Comparison of ENCODE assay signal across 8 cellular contexts in genomic region chr7:99325597-99326407, GRCh38. TPM values are rescaled to one million over a fixed set of nuclear protein-coding genes. Genes with fewer than 3 reads are reported as not detected.
DNase-seq lines count a peak whose midpoint lies in the region; ATAC-seq and TF ChIP-seq lines count a peak whose summit lies in the region.

Gene ARPC1A, plus strand, starts transcription at chr7:99325898. Its CDS starts 7,456 bp downstream, at chr7:99333354.

- DNase-seq in GM06990 (ENCODE audit: extremely low read depth, insufficient read length) (peak; percentile 99), HFFc6 (peak; percentile 91), NB4 (ENCODE audit: low read depth) (peak; percentile 96), SK-N-DZ (ENCODE audit: low spot score) (peak; percentile 90)
- peak; percentile 90 for DNase-seq in activated naive CD4-positive, alpha-beta T cell treated with anti-CD3 and anti-CD28 coated beads for 36 hours

- no peaks in the 10 kb centered on the region; the same call in none of the 2 replicates for H3K27me3 Mint-ChIP-seq in HFFc6 (ENCODE audit: insufficient read depth)
- no peaks in the 10 kb centered on the region for H3K27me3 Mint-ChIP-seq in activated naive CD4-positive, alpha-beta T cell treated with anti-CD3 and anti-CD28 coated beads for 36 hours (ENCODE audit: low read depth)

- H3K27ac ChIP-seq in gastroesophageal sphincter (peak within 1 kb of the TSS; percentile 76 to 91 (median 83)), neutrophil (peak within 1 kb of the TSS; percentile 94)

- no peaks in the 10 kb centered on the region for H3K27me3 ChIP-seq in GM06990 (replicated peaks; ENCODE audit: control insufficient read depth, insufficient read depth, low read length)
- H3K27me3 ChIP-seq in gastroesophageal sphincter, result no peaks in the 10 kb centered on the region
- H3K27me3 ChIP-seq in neutrophil, result peaks cover 8% of the 10 kb centered on the region

- intact Hi-C loops in activated naive CD4-positive, alpha-beta T cell treated with anti-CD3 and anti-CD28 coated beads for 36 hours (cut with micrococcal nuclease), result loop anchor here (1.0 to 5.0 kb wide), 5 partner anchors 54 to 447 kb away; partner anchors contain the start of genes BUD31, MYH16, PDAP1 and SMURF1

- TF ChIP-seq EP300 in gastroesophageal sphincter (IDR thresholded peaks at IDR 0.05), result no peak

- H3K36me3 Mint-ChIP-seq in HFFc6 (ENCODE audit: low read depth), result peaks cover 13% of the 10 kb centered on the region
- H3K36me3 Mint-ChIP-seq in activated naive CD4-positive, alpha-beta T cell treated with anti-CD3 and anti-CD28 coated beads for 36 hours (ENCODE audit: low read depth), result no peaks in the 10 kb centered on the region

- H3K4me1 ChIP-seq in gastroesophageal sphincter (peaks cover 0 to 56% (median 24%) of the 10 kb centered on the region in 3 donors), neutrophil (ENCODE audit: control insufficient read depth in 1 of 2, insufficient read depth in 1 of 2, low read depth in 1 of 2, low read length in 1 of 2) (peaks cover 43 to 50% of the 10 kb centered on the region in 2 experiments)

- H3K27ac Mint-ChIP-seq in HFFc6, result peak within 1 kb of the TSS; percentile 97
- H3K27ac Mint-ChIP-seq in activated naive CD4-positive, alpha-beta T cell treated with anti-CD3 and anti-CD28 coated beads for 36 hours, result peak within 1 kb of the TSS; percentile 88

- ATAC-seq in gastroesophageal sphincter, result peak; percentile 92

- CTCF ChIA-PET in activated naive CD4-positive, alpha-beta T cell treated with anti-CD3 and anti-CD28 coated beads for 36 hours (lab: Charles Lee), result interaction anchor here (0.6 kb wide), 1 partner anchor 434 kb away, joined by 4 read pairs; no protein-coding TSS in a partner anchor

- no peaks in the 10 kb centered on the region for H3K9me3 ChIP-seq in gastroesophageal sphincter
- no peaks in the 10 kb centered on the region for H3K9me3 ChIP-seq in neutrophil

- TF ChIP-seq CTCF in GM06990 (IDR thresholded peaks at IDR 0.05; ENCODE audit: insufficient read depth, low read length, poor library complexity, severe bottlenecking) (no peak), HFFc6 (IDR thresholded peaks at IDR 0.05) (peak; percentile 70), NB4 (IDR thresholded peaks at IDR 0.05; ENCODE audit: low read depth, low read length) (no peak), gastroesophageal sphincter (IDR thresholded peaks at IDR 0.05) (peak in 2 of 4 experiments; percentile 43 to 51), neutrophil (IDR thresholded peaks at IDR 0.05) (no peak), subcutaneous adipose tissue (IDR thresholded peaks at IDR 0.05; ENCODE audit: low read depth) (no peak)

- peak within 1 kb of the TSS; percentile 97 for H3K4me3 Mint-ChIP-seq in HFFc6
- H3K4me3 Mint-ChIP-seq in activated naive CD4-positive, alpha-beta T cell treated with anti-CD3 and anti-CD28 coated beads for 36 hours, result peak within 1 kb of the TSS; percentile 80

- H3K36me3 ChIP-seq in GM06990 (ENCODE audit: control insufficient read depth, insufficient read depth, low read length) (no peaks in the 10 kb centered on the region), gastroesophageal sphincter (no peaks in the 10 kb centered on the region), neutrophil (peaks cover 3% of the 10 kb centered on the region)

- TF ChIP-seq POLR2A in NB4 (IDR thresholded peaks at IDR 0.05; ENCODE audit: extremely low read depth, insufficient read length), result peak; percentile 99
- TF ChIP-seq POLR2A in gastroesophageal sphincter (IDR thresholded peaks at IDR 0.05), result peak; percentile 55 to 71

- H3K4me3 ChIP-seq in GM06990 (replicated peaks; ENCODE audit: low read depth, low read length), result peak within 1 kb of the TSS; percentile 92
- peak within 1 kb of the TSS; percentile 98 for H3K4me3 ChIP-seq in NB4 (ENCODE audit: low read depth, low read length)
- H3K4me3 ChIP-seq in gastroesophageal sphincter, result peak within 1 kb of the TSS; percentile 72 to 92
- peak within 1 kb of the TSS; percentile 98 to 99 for H3K4me3 ChIP-seq in neutrophil (ENCODE audit: low read depth in 1 of 2, low read length in 1 of 2)

- H3K9me3 Mint-ChIP-seq in HFFc6, result no peaks in the 10 kb centered on the region
- no peaks in the 10 kb centered on the region for H3K9me3 Mint-ChIP-seq in activated naive CD4-positive, alpha-beta T cell treated with anti-CD3 and anti-CD28 coated beads for 36 hours

- 10% methylated on average over 4 of the region's 82 CpGs; no CpG with 5 or more reads in 1 of the 2 donors for WGBS in gastroesophageal sphincter (ENCODE audit: low coverage in 1 of 2), 2 donors

- peaks cover 30% of the 10 kb centered on the region for H3K4me1 Mint-ChIP-seq in HFFc6 (ENCODE audit: low read depth)
- H3K4me1 Mint-ChIP-seq in activated naive CD4-positive, alpha-beta T cell treated with anti-CD3 and anti-CD28 coated beads for 36 hours (ENCODE audit: low read depth), result peaks cover 41% of the 10 kb centered on the region

RNA-seq across cellular contexts. Expression of gene ARPC1A, which starts in this region (rescaled TPM):
- total RNA-seq in HFFc6 (2021; fragmentation: NEBNext Ultra II Directional; extraction: Animal tissue kit (Norgen Biotek cat#: 25700)), result 100 to 1,000 TPM; 261 to 285 (median 281) TPM
- polyA plus RNA-seq in SK-N-DZ (2014; cell fraction: cytosol; rRNA removed), result 137 and 142 TPM in 2 replicates
- polyA plus RNA-seq in SK-N-DZ (2014; cell fraction: nucleus; rRNA removed), result 72.1 and 73.3 TPM in 2 replicates
- 10 to 100 TPM; 41.5 to 47.7 TPM for total RNA-seq in activated naive CD4-positive, alpha-beta T cell treated with anti-CD3 and anti-CD28 coated beads for 36 hours
- total RNA-seq in gastroesophageal sphincter (100 to 1,000 TPM in 2 of 4 donors, 10 to 100 TPM in 2; 75.0 to 112 (median 98.3) TPM), subcutaneous adipose tissue (100 to 1,000 TPM in 3 of 4 donors, 10 to 100 TPM in 1; 87.2 to 152 (median 113) TPM)

Comparison
In these comparisons a context has a peak if more than half of its experiments do, and no peak if none do; other contexts are left out.
1. Peak in every context shown above with its lines: DNase-seq, ATAC-seq, H3K4me3 ChIP-seq and H3K27ac ChIP-seq.